15 cellular contexts compared by ENCODE assay signal in genomic region chr5:136309932-136310598, GRCh38. TPM values are rescaled to one million over a fixed set of nuclear protein-coding genes. Genes with fewer than 3 reads are reported as not detected.
DNase-seq lines count a peak whose midpoint lies in the region; ATAC-seq and TF ChIP-seq lines count a peak whose summit lies in the region.
"Had no signal": no experiment of that assay in that cellular context is flagged by ENCODE, and none has a peak within 500 bp of the region (broad histone marks: within the 10 kb centered on the region; RNA-seq: fewer than 3 reads in every experiment).

No MANE protein-coding gene starts in this region.

- no peak overlapping the region for H3K4me3 ChIP-seq in upper lobe of right lung
- H3K4me3 ChIP-seq in uterus, result no peak overlapping the region
- H3K4me3 ChIP-seq: ovary, thyroid gland had no signal

- H3K36me3 ChIP-seq in upper lobe of right lung (no peaks in the 10 kb centered on the region), uterus (no peaks in the 10 kb centered on the region)
- H3K36me3 ChIP-seq: ovary, thyroid gland had no signal

- H3K9me3 Mint-ChIP-seq in activated CD4-positive, alpha-beta T cell treated with anti-CD3 and anti-CD28 coated beads, Interleukin-2, amount 10 ng/mL, durations not matched to agents 24 days and 14 days, result no peaks in the 10 kb centered on the region
- H3K9me3 Mint-ChIP-seq in progenitor cell of endocrine pancreas (ENCODE audit: low read depth), result no peaks in the 10 kb centered on the region

- H3K27ac ChIP-seq in upper lobe of right lung (no peak overlapping the region), uterus (no peak overlapping the region)
- H3K27ac ChIP-seq: ovary, thyroid gland had no signal

- H3K27me3 ChIP-seq in upper lobe of right lung (no peaks in the 10 kb centered on the region), uterus (no peaks in the 10 kb centered on the region)
- H3K27me3 ChIP-seq: ovary, thyroid gland had no signal

- intact Hi-C loops in activated CD4-positive, alpha-beta T cell treated with anti-CD3 and anti-CD28 coated beads, Interleukin-2, amount 10 ng/mL, durations not matched to agents 24 days and 14 days (cut with micrococcal nuclease), result no loop called here
- intact Hi-C loops in upper lobe of right lung (cut with DNase I) (no loop called here), uterus (cut with DNase I; ENCODE audit: low total_unique reads) (no loop called here)

- H3K36me3 Mint-ChIP-seq in activated CD4-positive, alpha-beta T cell treated with anti-CD3 and anti-CD28 coated beads, Interleukin-2, amount 10 ng/mL, durations not matched to agents 24 days and 14 days (ENCODE audit: low read depth), result no peaks in the 10 kb centered on the region
- H3K36me3 Mint-ChIP-seq in progenitor cell of endocrine pancreas (ENCODE audit: insufficient read depth), result no peaks in the 10 kb centered on the region

- H3K27ac Mint-ChIP-seq in activated CD4-positive, alpha-beta T cell treated with anti-CD3 and anti-CD28 coated beads, Interleukin-2, amount 10 ng/mL, durations not matched to agents 24 days and 14 days, result no peak overlapping the region
- H3K27ac Mint-ChIP-seq in progenitor cell of endocrine pancreas, result no peak overlapping the region

- peaks cover 2% of the 10 kb centered on the region for H3K27me3 Mint-ChIP-seq in activated CD4-positive, alpha-beta T cell treated with anti-CD3 and anti-CD28 coated beads, Interleukin-2, amount 10 ng/mL, durations not matched to agents 24 days and 14 days
- H3K27me3 Mint-ChIP-seq in progenitor cell of endocrine pancreas, result peaks cover 10% of the 10 kb centered on the region

- no peak for TF ChIP-seq POLR2A in uterus (IDR thresholded peaks at IDR 0.05)

- no peak overlapping the region for H3K4me3 Mint-ChIP-seq in activated CD4-positive, alpha-beta T cell treated with anti-CD3 and anti-CD28 coated beads, Interleukin-2, amount 10 ng/mL, durations not matched to agents 24 days and 14 days
- H3K4me3 Mint-ChIP-seq in progenitor cell of endocrine pancreas (ENCODE audit: low read depth), result no peak overlapping the region

- no peaks in the 10 kb centered on the region for H3K4me1 ChIP-seq in upper lobe of right lung
- H3K4me1 ChIP-seq in uterus, result no peaks in the 10 kb centered on the region

- no peaks in the 10 kb centered on the region for H3K4me1 Mint-ChIP-seq in activated CD4-positive, alpha-beta T cell treated with anti-CD3 and anti-CD28 coated beads, Interleukin-2, amount 10 ng/mL, durations not matched to agents 24 days and 14 days
- peaks cover 23% of the 10 kb centered on the region for H3K4me1 Mint-ChIP-seq in progenitor cell of endocrine pancreas (ENCODE audit: low read depth)

- TF ChIP-seq CTCF in upper lobe of right lung (IDR thresholded peaks at IDR 0.05) (no peak), uterus (IDR thresholded peaks at IDR 0.05) (no peak), progenitor cell of endocrine pancreas (IDR thresholded peaks at IDR 0.05; ENCODE audit: unreplicated experiment) (no peak)

- peak; percentile 33 for DNase-seq in activated CD4-positive, alpha-beta T cell treated with anti-CD3 and anti-CD28 coated beads, Interleukin-2, amount 10 ng/mL, durations not matched to agents 24 days and 14 days
- DNase-seq in activated CD4-positive, alpha-beta T cell treated with anti-CD3 and anti-CD28 coated beads, Interleukin-2, amount 50 U/mL, for 1 hour, result no peak
- no peak for DNase-seq in upper lobe of right lung
- no peak for DNase-seq in ecto neural progenitor cell (ENCODE audit: low spot score)
- no peak for DNase-seq in uterus
- DNase-seq in progenitor cell of endocrine pancreas (ENCODE audit: low spot score, unreplicated experiment), result no peak
- DNase-seq: activated CD4-positive, CD25-positive, alpha-beta regulatory T cell; activated naive CD4-positive, alpha-beta T cell treated with Interleukin-2 at 50 U/mL for 16 hours; foreskin fibroblast; left ventricle myocardium superior; NCI-H1417 treated with DMSO at 0.1 percent for 48 hours; ovary had no signal

- H3K9me3 ChIP-seq in upper lobe of right lung (no peaks in the 10 kb centered on the region), uterus (no peaks in the 10 kb centered on the region)
- H3K9me3 ChIP-seq: ovary, thyroid gland had no signal

- ATAC-seq in HG02588 (IDR thresholded peaks at IDR 0.05; ENCODE audit: unreplicated experiment) (peak; percentile 98), HG03378 (IDR thresholded peaks at IDR 0.05; ENCODE audit: unreplicated experiment) (peak; percentile 99), upper lobe of right lung (peak; percentile 72)
- ATAC-seq: left ventricle myocardium superior had no signal

RNA-seq across cellular contexts. Expression of gene TRPC7, which starts 55.3 kb away (rescaled TPM):
- total RNA-seq in activated CD4-positive, alpha-beta T cell treated with anti-CD3 and anti-CD28 coated beads, Interleukin-2, amount 10 ng/mL, durations not matched to agents 24 days and 14 days, result not detected in 2 replicates
- not detected for total RNA-seq in upper lobe of right lung
- 1 to 10 TPM in 1 of 4 donors, not detected in 3; 1.2 TPM for total RNA-seq in uterus
- 0.22 TPM in 1 of 2 replicates, not detected in the other for total RNA-seq in progenitor cell of endocrine pancreas
- total RNA-seq: left ventricle myocardium superior, ovary, thyroid gland had no signal
